ENCODE assay signal across 28 cellular contexts in the genomic region with DNA sequence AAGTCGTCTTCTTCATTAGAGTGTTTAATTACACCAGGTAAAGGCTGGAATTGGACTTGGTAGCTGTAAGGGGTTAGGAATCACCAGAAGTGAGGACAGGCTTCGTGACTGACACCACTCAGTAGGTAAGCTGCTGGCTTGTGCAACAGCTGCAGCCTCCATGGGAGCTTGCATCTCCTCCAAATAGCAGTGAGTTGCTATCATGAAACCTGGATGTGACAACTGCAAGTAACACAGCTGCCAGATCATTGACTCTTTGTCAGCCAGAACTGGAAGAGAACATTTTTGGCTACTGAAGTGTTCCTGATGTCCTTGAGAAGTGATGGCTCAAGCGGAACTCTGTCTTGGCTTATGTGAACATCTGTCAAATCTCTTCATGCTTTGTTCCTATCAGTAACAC.
"Had no signal": no experiment of that assay in that cellular context is flagged by ENCODE, and none has a peak within 500 bp of the region (broad histone marks: within the 10 kb centered on the region; RNA-seq: fewer than 3 reads in every experiment).

No MANE protein-coding gene starts in this region.

- FAIRE-seq: urothelium cell line had no signal

- H3K36me3 ChIP-seq: ascending aorta, right lobe of liver, transverse colon had no signal

- DNase-seq: activated CD4-positive, alpha-beta memory T cell treated with anti-CD3 and anti-CD28 coated beads, Interleukin-2, amount 10 ng/mL, durations not matched to agents 7 days and 5 days; activated CD4-positive, alpha-beta T cell treated with anti-CD3 and anti-CD28 coated beads, Interleukin-2, amount 10 ng/mL, durations not matched to agents 7 days and 5 days; activated CD4-positive, CD25-positive, alpha-beta regulatory T cell treated with anti-CD3 and anti-CD28 coated beads, Interleukin-2, amount 50 U/mL, for 72 hours; activated CD8-positive, alpha-beta memory T cell treated with anti-CD3 and anti-CD28 coated beads, Interleukin-2, amount 50 U/mL, for 48 hours; activated gamma-delta T cell; activated naive CD4-positive, alpha-beta T cell treated with anti-CD3 and anti-CD28 coated beads, Interleukin-2, amount 10 ng/mL, durations not matched to agents 7 days and 5 days; activated naive CD8-positive, alpha-beta T cell treated with anti-CD3 and anti-CD28 coated beads, Interleukin-2, amount 10 ng/mL, durations not matched to agents 7 days and 5 days; activated T-cell treated with anti-CD3 and anti-CD28 coated beads, Interleukin-2, amount 50 U/mL, for 24 hours; caudate nucleus; endodermal cell; foreskin fibroblast; head of caudate nucleus; kidney glomerular epithelial cell; mammary epithelial cell; naive thymus-derived CD8-positive, alpha-beta T cell; posterior cingulate gyrus; right lobe of liver; stimulated activated CD4-positive, alpha-beta T cell treated with anti-CD3 and anti-CD28 coated beads, Interleukin-12 subunit alpha, Interleukin-12 subunit beta, amount 100 ng/mL, for 4 hours; stimulated activated CD4-positive, alpha-beta T cell treated with anti-CD3 and anti-CD28 coated beads, Interleukin-4, amount 100 ng/mL, for 1 hour; stimulated activated naive CD8-positive, alpha-beta T cell treated with anti-CD3 and anti-CD28 coated beads, Interleukin-15, Interleukin-2, amounts not matched to agents 100 U/mL and 50 U/mL, for 24 hours; T-helper 2 cell; testis; transverse colon had no signal

- H3K4me1 Mint-ChIP-seq: activated CD4-positive, alpha-beta memory T cell treated with anti-CD3 and anti-CD28 coated beads, Interleukin-2, amount 10 ng/mL, durations not matched to agents 7 days and 5 days; activated CD4-positive, alpha-beta T cell treated with anti-CD3 and anti-CD28 coated beads, Interleukin-2, amount 10 ng/mL, durations not matched to agents 7 days and 5 days; activated naive CD4-positive, alpha-beta T cell treated with anti-CD3 and anti-CD28 coated beads, Interleukin-2, amount 10 ng/mL, durations not matched to agents 7 days and 5 days; activated naive CD8-positive, alpha-beta T cell treated with anti-CD3 and anti-CD28 coated beads, Interleukin-2, amount 10 ng/mL, durations not matched to agents 7 days and 5 days; naive thymus-derived CD8-positive, alpha-beta T cell had no signal

- ATAC-seq: esophagus mucosa; naive thymus-derived CD8-positive, alpha-beta T cell; right lobe of liver; stimulated activated naive CD8-positive, alpha-beta T cell treated with anti-CD3 and anti-CD28 coated beads, Interleukin-15, Interleukin-2, amounts not matched to agents 100 U/mL and 50 U/mL, for 24 hours had no signal

- H3K4me1 ChIP-seq: ascending aorta, right lobe of liver, testis, transverse colon had no signal

- H3K9me3 ChIP-seq: right lobe of liver, testis, transverse colon had no signal

- H3K27ac ChIP-seq: ascending aorta, right lobe of liver, skin epidermis, testis, transverse colon had no signal

- H3K27ac Mint-ChIP-seq: activated CD4-positive, alpha-beta memory T cell treated with anti-CD3 and anti-CD28 coated beads, Interleukin-2, amount 10 ng/mL, durations not matched to agents 7 days and 5 days; activated CD4-positive, alpha-beta T cell treated with anti-CD3 and anti-CD28 coated beads, Interleukin-2, amount 10 ng/mL, durations not matched to agents 7 days and 5 days; activated naive CD4-positive, alpha-beta T cell treated with anti-CD3 and anti-CD28 coated beads, Interleukin-2, amount 10 ng/mL, durations not matched to agents 7 days and 5 days; activated naive CD8-positive, alpha-beta T cell treated with anti-CD3 and anti-CD28 coated beads, Interleukin-2, amount 10 ng/mL, durations not matched to agents 7 days and 5 days; activated T-cell treated with anti-CD3 and anti-CD28 coated beads, Interleukin-2, amount 50 U/mL, for 24 hours; brain; endodermal cell; naive thymus-derived CD8-positive, alpha-beta T cell had no signal

- H3K27me3 Mint-ChIP-seq: brain had no signal

- H3K36me3 Mint-ChIP-seq: activated naive CD4-positive, alpha-beta T cell treated with anti-CD3 and anti-CD28 coated beads, Interleukin-2, amount 10 ng/mL, durations not matched to agents 7 days and 5 days; activated naive CD8-positive, alpha-beta T cell treated with anti-CD3 and anti-CD28 coated beads, Interleukin-2, amount 10 ng/mL, durations not matched to agents 7 days and 5 days; brain; naive thymus-derived CD8-positive, alpha-beta T cell had no signal

- H3K27me3 ChIP-seq: ascending aorta, right lobe of liver, testis had no signal

- H3K9me3 Mint-ChIP-seq: activated CD4-positive, alpha-beta memory T cell treated with anti-CD3 and anti-CD28 coated beads, Interleukin-2, amount 10 ng/mL, durations not matched to agents 7 days and 5 days; activated CD4-positive, alpha-beta T cell treated with anti-CD3 and anti-CD28 coated beads, Interleukin-2, amount 10 ng/mL, durations not matched to agents 7 days and 5 days; activated naive CD4-positive, alpha-beta T cell treated with anti-CD3 and anti-CD28 coated beads, Interleukin-2, amount 10 ng/mL, durations not matched to agents 7 days and 5 days; activated T-cell treated with anti-CD3 and anti-CD28 coated beads, Interleukin-2, amount 50 U/mL, for 24 hours; endodermal cell had no signal

- H3K4me3 ChIP-seq: ascending aorta, right lobe of liver, skin epidermis, testis, transverse colon had no signal

- H3K4me3 Mint-ChIP-seq: activated CD4-positive, alpha-beta memory T cell treated with anti-CD3 and anti-CD28 coated beads, Interleukin-2, amount 10 ng/mL, durations not matched to agents 7 days and 5 days; activated CD4-positive, alpha-beta T cell treated with anti-CD3 and anti-CD28 coated beads, Interleukin-2, amount 10 ng/mL, durations not matched to agents 7 days and 5 days; activated naive CD4-positive, alpha-beta T cell treated with anti-CD3 and anti-CD28 coated beads, Interleukin-2, amount 10 ng/mL, durations not matched to agents 7 days and 5 days; activated naive CD8-positive, alpha-beta T cell treated with anti-CD3 and anti-CD28 coated beads, Interleukin-2, amount 10 ng/mL, durations not matched to agents 7 days and 5 days; activated T-cell treated with anti-CD3 and anti-CD28 coated beads, Interleukin-2, amount 50 U/mL, for 24 hours; brain; endodermal cell; naive thymus-derived CD8-positive, alpha-beta T cell had no signal
